19 cellular contexts compared by ENCODE assay signal in genomic region chr1:205792481-205792881, GRCh38. TPM values are rescaled to one million over a fixed set of nuclear protein-coding genes. Genes with fewer than 3 reads are reported as not detected.
DNase-seq lines count a peak whose midpoint lies in the region; ATAC-seq, FAIRE-seq and TF ChIP-seq lines count a peak whose summit lies in the region.
"Had no signal": no experiment of that assay in that cellular context is flagged by ENCODE, and none has a peak within 500 bp of the region (broad histone marks: within the 10 kb centered on the region; RNA-seq: fewer than 3 reads in every experiment).

No MANE protein-coding gene starts in this region.

- TF ChIP-seq EP300 in HepG2 (IDR thresholded peaks at IDR 0.05; ENCODE audit: low read depth in 2 of 2, low read length in 2 of 2) (no peak), HepG2 (CRISPR knock-in tag; IDR thresholded peaks at IDR 0.05; ENCODE audit: borderline replicate concordance) (no peak)

- TF ChIP-seq CTCF in left ventricle myocardium inferior (IDR thresholded peaks at IDR 0.05; ENCODE audit: borderline replicate concordance) = no peak
- no peak for TF ChIP-seq CTCF in HepG2 (CRISPR knock-in tag; IDR thresholded peaks at IDR 0.05)

- DNase-seq in left ventricle myocardium inferior = no peak
- no peak for DNase-seq in Right ventricle myocardium inferior (ENCODE audit: missing footprints)
- no peak for DNase-seq in caudate nucleus (lab: John Stamatoyannopoulos, UW)
- DNase-seq in DMS153 treated with DMSO at 0.1 percent for 48 hours (lab: John Stamatoyannopoulos, UW; ENCODE audit: unreplicated experiment) = no peak
- DNase-seq in HepG2 (ENCODE audit: low spot score) = no peak
- DNase-seq in SIG-M5 treated with dmso at 0.1 percent for 504 hours (lab: John Stamatoyannopoulos, UW; ENCODE audit: unreplicated experiment) = no peak
- DNase-seq: activated T-cell treated with anti-CD3 and anti-CD28 coated beads, Interleukin-2, amount 50 U/mL, for 24 hours; heart right ventricle; HFFc6; NCI-H1694 treated with DMSO at 0.1 percent for 48 hours; NCI-H446 treated with DMSO at 0.1 percent for 48 hours; stimulated activated naive CD8-positive, alpha-beta T cell treated with anti-CD3 and anti-CD28 coated beads, Interleukin-15, amount 100 ng/mL, for 72 hours had no signal

- H2AFZ ChIP-seq in HepG2 (ENCODE audit: low read length) = no peak overlapping the region

- H3K27ac ChIP-seq in left ventricle myocardium inferior (replicated peaks) (peak overlapping the region; percentile 19), caudate nucleus (ENCODE audit: low read depth, low read length) (peak overlapping the region; percentile 22), HepG2 (ENCODE audit: extremely low read length, insufficient read depth, low read length) (no peak overlapping the region)
- H3K27ac ChIP-seq: esophagus muscularis mucosa had no signal

- H3K36me3 ChIP-seq in left ventricle myocardium inferior (peaks cover 78% of the 10 kb centered on the region), HepG2 (replicated peaks in 1 of 2; ENCODE audit: control insufficient read depth in 1 of 2, insufficient read depth in 2 of 2, low read length in 2 of 2) (no peaks in the 10 kb centered on the region)

- FAIRE-seq in HepG2 (lab: Jason Lieb, UNC) = no peak
- FAIRE-seq: GM12891 had no signal

- CTCF ChIA-PET in HepG2 (lab: Yijun Ruan, JAX; ENCODE audit: low intra/inter-chr PET ratio, low total read pairs) = interaction anchor here (1.6 to 4.3 kb wide), 3 partner anchors 115 to 185 kb away, joined by 5 to 37 read pairs (median 19); no protein-coding TSS in a partner anchor

- TF ChIP-seq POLR2A in HepG2 (IDR thresholded peaks at IDR 0.05; ENCODE audit: insufficient read depth in 1 of 2, low read depth in 2 of 2, low read length in 2 of 2) = no peak

- ATAC-seq in Right ventricle myocardium inferior = no peak
- ATAC-seq in HG02798 (IDR thresholded peaks at IDR 0.05; ENCODE audit: poor library complexity, unreplicated experiment) = peak; percentile 47
- ATAC-seq in HG03469 (IDR thresholded peaks at IDR 0.05; ENCODE audit: unreplicated experiment) = no peak
- no peak for ATAC-seq in HepG2
- ATAC-seq: stimulated activated naive CD8-positive, alpha-beta T cell treated with anti-CD3 and anti-CD28 coated beads, Interleukin-15, amount 100 ng/mL, for 72 hours had no signal

- TF ChIP-seq RAD21 in HepG2 (CRISPR knock-in tag; IDR thresholded peaks at IDR 0.05) = no peak

- H3K4me1 ChIP-seq in left ventricle myocardium inferior (peaks cover 28% of the 10 kb centered on the region), HepG2 (ENCODE audit: insufficient read depth, low read length) (no peaks in the 10 kb centered on the region)

- in situ Hi-C loops in HepG2 (cut with HindIII; ENCODE audit: extremely low pct_ligation_motif_present, low pct_unique_long_range_greater_than_20kb) = loop anchor here (5.0 to 10.0 kb wide), 2 partner anchors 120 to 312 kb away; no protein-coding TSS in a partner anchor

- H3K79me2 ChIP-seq in HepG2 (ENCODE audit: insufficient read depth, low read length) = no peaks in the 10 kb centered on the region

- H3K4me2 ChIP-seq in HepG2 (ENCODE audit: low read depth, low read length) = no peak overlapping the region

- WGBS in HepG2 (ENCODE audit: low lambda C conversion rate) = 77% methylated on average over 6 of the region's 8 CpGs

- POLR2A ChIA-PET in HepG2 (lab: Yijun Ruan, JAX) = no interaction called here

- H3K9ac ChIP-seq in HepG2 (ENCODE audit: insufficient read depth, low read depth, low read length) = no peak overlapping the region

- H3K27me3 ChIP-seq in left ventricle myocardium inferior (ENCODE audit: low read depth) (no peaks in the 10 kb centered on the region), HepG2 (ENCODE audit: control insufficient read depth in 1 of 2, insufficient read depth in 2 of 2, low read length in 2 of 2) (no peaks in the 10 kb centered on the region; a peak in 1 of 5 replicates)
- H3K27me3 ChIP-seq: esophagus muscularis mucosa, heart right ventricle had no signal

- no TSS peak for BruUV-seq in HepG2 (replicated peaks; lab: Mats Ljungman, UMichigan)

- H3K4me3 ChIP-seq in left ventricle myocardium inferior = no peak overlapping the region
- no peak overlapping the region for H3K4me3 ChIP-seq in HepG2 (replicated peaks in 1 of 3; ENCODE audit: insufficient read depth in 1 of 3, low read depth in 2 of 3, low read length in 3 of 3)
- H3K4me3 ChIP-seq: esophagus muscularis mucosa, heart right ventricle had no signal

- no peaks in the 10 kb centered on the region for H4K20me1 ChIP-seq in HepG2 (ENCODE audit: insufficient read depth, low read length)

- intact Hi-C loops in left ventricle myocardium inferior (cut with micrococcal nuclease) (loop anchor here (5.0 kb wide), 1 partner anchor 185 kb away; no protein-coding TSS in a partner anchor), Right ventricle myocardium inferior (cut with DNase I) (loop anchor here (2.0 to 10.0 kb wide), 2 partner anchors 114 to 312 kb away; no protein-coding TSS in a partner anchor), HepG2 (cut with micrococcal nuclease; ENCODE audit: unreplicated experiment) (no loop called here)

- no peaks in the 10 kb centered on the region for H3K9me3 ChIP-seq in left ventricle myocardium inferior (replicated peaks)
- no peaks in the 10 kb centered on the region for H3K9me3 ChIP-seq in HepG2 (ENCODE audit: low read length)
- H3K9me3 ChIP-seq: esophagus muscularis mucosa, heart right ventricle had no signal

RNA-seq across cellular contexts. Expression of gene RAB29, which starts 17.2 kb away (rescaled TPM):
- total RNA-seq in left ventricle myocardium inferior (13.7 TPM), Right ventricle myocardium inferior (16.6 TPM), HepG2 (2016; rRNA removed; fragmentation: Illumina TruSeq; extraction: Trizol) (10.1 and 13.1 TPM in 2 replicates)
- total RNA-seq in HepG2 (2016; cell fraction: cytosol; rRNA removed; fragmentation: Illumina TruSeq; extraction: Trizol; ENCODE audit: low read depth) = 2.2 and 3.1 TPM in 2 replicates
- 10.3 and 12.9 TPM in 2 replicates for total RNA-seq in HepG2 (2016; cell fraction: insoluble cytoplasmic fraction; rRNA removed; fragmentation: Illumina TruSeq; extraction: Trizol)
- 5.6 and 7.8 TPM in 2 replicates for total RNA-seq in HepG2 (2016; cell fraction: membrane; rRNA removed; fragmentation: Illumina TruSeq; extraction: Trizol)
- 4.6 and 6.6 TPM in 2 replicates for total RNA-seq in HepG2 (2016; cell fraction: nucleus; rRNA removed; fragmentation: Illumina TruSeq; extraction: Trizol)
- polyA plus RNA-seq in HepG2 (2011; rRNA removed) = 8.7 and 10.0 TPM in 2 replicates
- 6.9 and 9.3 TPM in 2 replicates for polyA plus RNA-seq in HepG2 (2011; cell fraction: cytosol; rRNA removed)
- 4.6 and 5.0 TPM in 2 replicates for polyA plus RNA-seq in HepG2 (2011; cell fraction: nucleus; rRNA removed)
- polyA plus RNA-seq in HepG2 (2012) = 8.7 TPM in 2 replicates
- 1.3 and 1.8 TPM in 2 replicates for polyA plus RNA-seq in HepG2 (2016; cell fraction: cytosol; fragmentation: Illumina TruSeq; extraction: Trizol; ENCODE audit: low read depth)
- 13.6 and 13.7 TPM in 2 replicates for polyA plus RNA-seq in HepG2 (2016; cell fraction: insoluble cytoplasmic fraction; fragmentation: Illumina TruSeq; extraction: Trizol; ENCODE audit: low read depth)
- polyA plus RNA-seq in HepG2 (2016; cell fraction: membrane; fragmentation: Illumina TruSeq; extraction: Trizol; ENCODE audit: low read depth) = 4.8 TPM in 2 replicates
- 10.6 and 12.0 TPM in 2 replicates for polyA plus RNA-seq in HepG2 (2016; cell fraction: nucleus; fragmentation: Illumina TruSeq; extraction: Trizol; ENCODE audit: insufficient read depth, low read depth)
- 6.1 and 20.5 TPM in 2 replicates for polyA minus RNA-seq in HepG2 (2011; rRNA and poly(A)+ RNA removed; ENCODE audit: low replicate concordance)
- polyA minus RNA-seq in HepG2 (2011; cell fraction: cytosol; rRNA and poly(A)+ RNA removed) = 4.6 and 5.8 TPM in 2 replicates
- polyA minus RNA-seq in HepG2 (2011; cell fraction: nucleus; rRNA and poly(A)+ RNA removed) = 3.3 and 3.6 TPM in 2 replicates

RNA-seq across cellular contexts. Expression of gene SLC41A1, which starts 20.5 kb away (rescaled TPM):
- total RNA-seq in left ventricle myocardium inferior = 486 TPM
- 458 TPM for total RNA-seq in Right ventricle myocardium inferior
- 1.3 and 2.2 TPM in 2 replicates for total RNA-seq in HepG2 (2016; rRNA removed; fragmentation: Illumina TruSeq; extraction: Trizol)
- total RNA-seq in HepG2 (2016; cell fraction: cytosol; rRNA removed; fragmentation: Illumina TruSeq; extraction: Trizol; ENCODE audit: low read depth) = 0.26 and 0.30 TPM in 2 replicates
- total RNA-seq in HepG2 (2016; cell fraction: insoluble cytoplasmic fraction; rRNA removed; fragmentation: Illumina TruSeq; extraction: Trizol) = 1.7 TPM in 2 replicates
- 1.1 and 1.3 TPM in 2 replicates for total RNA-seq in HepG2 (2016; cell fraction: membrane; rRNA removed; fragmentation: Illumina TruSeq; extraction: Trizol)
- 1.4 and 1.9 TPM in 2 replicates for total RNA-seq in HepG2 (2016; cell fraction: nucleus; rRNA removed; fragmentation: Illumina TruSeq; extraction: Trizol)
- 4.2 and 4.6 TPM in 2 replicates for polyA plus RNA-seq in HepG2 (2011; rRNA removed)
- polyA plus RNA-seq in HepG2 (2011; cell fraction: cytosol; rRNA removed) = 2.6 and 2.8 TPM in 2 replicates
- polyA plus RNA-seq in HepG2 (2011; cell fraction: nucleus; rRNA removed) = 4.2 and 4.5 TPM in 2 replicates
- 2.7 and 3.9 TPM in 2 replicates for polyA plus RNA-seq in HepG2 (2012)
- 0.12 and 0.17 TPM in 2 replicates for polyA plus RNA-seq in HepG2 (2016; cell fraction: cytosol; fragmentation: Illumina TruSeq; extraction: Trizol; ENCODE audit: low read depth)
- 2.1 and 2.5 TPM in 2 replicates for polyA plus RNA-seq in HepG2 (2016; cell fraction: insoluble cytoplasmic fraction; fragmentation: Illumina TruSeq; extraction: Trizol; ENCODE audit: low read depth)
- polyA plus RNA-seq in HepG2 (2016; cell fraction: membrane; fragmentation: Illumina TruSeq; extraction: Trizol; ENCODE audit: low read depth) = 1.3 and 1.4 TPM in 2 replicates
- 2.8 and 4.2 TPM in 2 replicates for polyA plus RNA-seq in HepG2 (2016; cell fraction: nucleus; fragmentation: Illumina TruSeq; extraction: Trizol; ENCODE audit: insufficient read depth, low read depth)
- polyA minus RNA-seq in HepG2 (2011; rRNA and poly(A)+ RNA removed; ENCODE audit: low replicate concordance) = 5.4 and 35.6 TPM in 2 replicates
- polyA minus RNA-seq in HepG2 (2011; cell fraction: cytosol; rRNA and poly(A)+ RNA removed) = 1.5 and 2.0 TPM in 2 replicates
- 2.4 and 2.6 TPM in 2 replicates for polyA minus RNA-seq in HepG2 (2011; cell fraction: nucleus; rRNA and poly(A)+ RNA removed)

RNA-seq across cellular contexts. Expression of gene NUCKS1, which starts 42.5 kb away (rescaled TPM):
- total RNA-seq in left ventricle myocardium inferior = 217 TPM
- 185 TPM for total RNA-seq in Right ventricle myocardium inferior
- 117 and 194 TPM in 2 replicates for total RNA-seq in HepG2 (2016; rRNA removed; fragmentation: Illumina TruSeq; extraction: Trizol)
- total RNA-seq in HepG2 (2016; cell fraction: cytosol; rRNA removed; fragmentation: Illumina TruSeq; extraction: Trizol; ENCODE audit: low read depth) = 10.3 and 15.8 TPM in 2 replicates
- 125 and 160 TPM in 2 replicates for total RNA-seq in HepG2 (2016; cell fraction: insoluble cytoplasmic fraction; rRNA removed; fragmentation: Illumina TruSeq; extraction: Trizol)
- 40.1 and 45.8 TPM in 2 replicates for total RNA-seq in HepG2 (2016; cell fraction: membrane; rRNA removed; fragmentation: Illumina TruSeq; extraction: Trizol)
- total RNA-seq in HepG2 (2016; cell fraction: nucleus; rRNA removed; fragmentation: Illumina TruSeq; extraction: Trizol) = 67.8 and 73.8 TPM in 2 replicates
- polyA plus RNA-seq in HepG2 (2011; rRNA removed) = 25.1 and 35.5 TPM in 2 replicates
- 14.2 and 24.0 TPM in 2 replicates for polyA plus RNA-seq in HepG2 (2011; cell fraction: cytosol; rRNA removed)
- 8.7 and 10.8 TPM in 2 replicates for polyA plus RNA-seq in HepG2 (2011; cell fraction: nucleus; rRNA removed)
- 32.7 and 70.0 TPM in 2 replicates for polyA plus RNA-seq in HepG2 (2012)
- polyA plus RNA-seq in HepG2 (2016; cell fraction: cytosol; fragmentation: Illumina TruSeq; extraction: Trizol; ENCODE audit: low read depth) = 15.9 and 27.1 TPM in 2 replicates
- 186 and 191 TPM in 2 replicates for polyA plus RNA-seq in HepG2 (2016; cell fraction: insoluble cytoplasmic fraction; fragmentation: Illumina TruSeq; extraction: Trizol; ENCODE audit: low read depth)
- 54.3 and 56.5 TPM in 2 replicates for polyA plus RNA-seq in HepG2 (2016; cell fraction: membrane; fragmentation: Illumina TruSeq; extraction: Trizol; ENCODE audit: low read depth)
- 84.6 and 113 TPM in 2 replicates for polyA plus RNA-seq in HepG2 (2016; cell fraction: nucleus; fragmentation: Illumina TruSeq; extraction: Trizol; ENCODE audit: insufficient read depth, low read depth)
- polyA minus RNA-seq in HepG2 (2011; rRNA and poly(A)+ RNA removed; ENCODE audit: low replicate concordance) = 54.5 and 133 TPM in 2 replicates
- polyA minus RNA-seq in HepG2 (2011; cell fraction: cytosol; rRNA and poly(A)+ RNA removed) = 45.1 and 46.0 TPM in 2 replicates
- polyA minus RNA-seq in HepG2 (2011; cell fraction: nucleus; rRNA and poly(A)+ RNA removed) = 41.1 and 52.6 TPM in 2 replicates

RNA-seq across cellular contexts. Expression of gene PM20D1, which starts 57.5 kb away (rescaled TPM):
- total RNA-seq in left ventricle myocardium inferior = 1.7 TPM
- total RNA-seq in Right ventricle myocardium inferior = 1.7 TPM
- not detected in 2 replicates for total RNA-seq in HepG2 (2016; rRNA removed; fragmentation: Illumina TruSeq; extraction: Trizol)
- total RNA-seq in HepG2 (2016; cell fraction: cytosol; rRNA removed; fragmentation: Illumina TruSeq; extraction: Trizol; ENCODE audit: low read depth) = not detected in 2 replicates
- total RNA-seq in HepG2 (2016; cell fraction: insoluble cytoplasmic fraction; rRNA removed; fragmentation: Illumina TruSeq; extraction: Trizol) = not detected in 2 replicates
- total RNA-seq in HepG2 (2016; cell fraction: membrane; rRNA removed; fragmentation: Illumina TruSeq; extraction: Trizol) = not detected in 2 replicates
- not detected in 2 replicates for total RNA-seq in HepG2 (2016; cell fraction: nucleus; rRNA removed; fragmentation: Illumina TruSeq; extraction: Trizol)
- not detected in 2 replicates for polyA plus RNA-seq in HepG2 (2011; rRNA removed)
- not detected in 2 replicates for polyA plus RNA-seq in HepG2 (2011; cell fraction: cytosol; rRNA removed)
- not detected in 2 replicates for polyA plus RNA-seq in HepG2 (2011; cell fraction: nucleus; rRNA removed)
- polyA plus RNA-seq in HepG2 (2012) = not detected in 2 replicates
- not detected in 2 replicates for polyA plus RNA-seq in HepG2 (2016; cell fraction: cytosol; fragmentation: Illumina TruSeq; extraction: Trizol; ENCODE audit: low read depth)
- not detected in 2 replicates for polyA plus RNA-seq in HepG2 (2016; cell fraction: insoluble cytoplasmic fraction; fragmentation: Illumina TruSeq; extraction: Trizol; ENCODE audit: low read depth)
- polyA plus RNA-seq in HepG2 (2016; cell fraction: membrane; fragmentation: Illumina TruSeq; extraction: Trizol; ENCODE audit: low read depth) = not detected in 2 replicates
- not detected in 2 replicates for polyA plus RNA-seq in HepG2 (2016; cell fraction: nucleus; fragmentation: Illumina TruSeq; extraction: Trizol; ENCODE audit: insufficient read depth, low read depth)
- not detected in 2 replicates for polyA minus RNA-seq in HepG2 (2011; rRNA and poly(A)+ RNA removed; ENCODE audit: low replicate concordance)
- not detected in 2 replicates for polyA minus RNA-seq in HepG2 (2011; cell fraction: cytosol; rRNA and poly(A)+ RNA removed)
- polyA minus RNA-seq in HepG2 (2011; cell fraction: nucleus; rRNA and poly(A)+ RNA removed) = not detected in 2 replicates
- total RNA-seq: HFFc6, lung microvascular endothelial cell, SK-MEL-5 had no signal
- polyA plus RNA-seq: neural cell had no signal

Comparison
In these comparisons a context has a peak if more than half of its experiments do, and no peak if none do; other contexts are left out.
1. RNA of gene SLC41A1, which starts 20.5 kb away (total RNA-seq): 486 TPM in left ventricle myocardium inferior (single experiment) and 458 TPM in Right ventricle myocardium inferior (single experiment); 0.26 to 2.2 TPM in HepG2; every median in the first group is over 100 times any median in the second.